Comparison of ENCODE assay signal across 34 cellular contexts in the genomic region with DNA sequence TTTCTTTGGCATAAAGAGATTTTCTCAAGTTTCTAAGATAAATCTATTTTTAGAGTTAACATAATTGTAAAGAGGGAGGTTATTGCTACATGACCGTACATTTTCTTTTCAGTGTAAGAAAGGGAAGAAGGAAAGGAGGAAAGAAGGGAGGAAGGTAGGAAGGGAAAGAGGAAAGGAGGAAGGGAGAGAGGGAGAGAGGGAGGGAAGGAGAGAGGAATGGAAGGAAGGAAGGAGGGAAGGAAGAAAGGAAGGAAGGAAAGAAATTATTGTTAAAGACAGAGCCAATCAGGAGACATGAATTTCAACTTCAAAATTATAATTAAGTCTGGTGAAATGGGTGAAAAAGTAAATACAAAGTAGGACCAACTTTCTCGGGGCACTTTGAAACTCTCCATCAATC.
DNase-seq lines count a peak whose midpoint lies in the region; ATAC-seq, FAIRE-seq and TF ChIP-seq lines count a peak whose summit lies in the region.
"Had no signal": no experiment of that assay in that cellular context is flagged by ENCODE, and none has a peak within 500 bp of the region (broad histone marks: within the 10 kb centered on the region; RNA-seq: fewer than 3 reads in every experiment).

No MANE protein-coding gene starts in this region.

- no peak overlapping the region for H2BK120ac ChIP-seq in H1 (replicated peaks; ENCODE audit: low read depth, low read length)

- no peaks in the 10 kb centered on the region for H3K9me2 ChIP-seq in HCT116 (ENCODE audit: insufficient read depth)

- TF ChIP-seq POLR2A in HepG2 (IDR thresholded peaks at IDR 0.05; ENCODE audit: insufficient read depth in 1 of 2, low read depth in 2 of 2, low read length in 2 of 2) (no peak), right lobe of liver (IDR thresholded peaks at IDR 0.05) (no peak), HCT116 (IDR thresholded peaks at IDR 0.05; ENCODE audit: borderline replicate concordance, extremely low read depth, insufficient read depth, insufficient read length) (no peak), H1 (IDR thresholded peaks at IDR 0.05; ENCODE audit: control extremely low read depth in 1 of 2, low read depth in 2 of 2, low read length in 2 of 2) (no peak)

- TF ChIP-seq CTCF in HepG2 (CRISPR knock-in tag; IDR thresholded peaks at IDR 0.05) (no peak), right lobe of liver (IDR thresholded peaks at IDR 0.05) (no peak), HCT116 (IDR thresholded peaks at IDR 0.05 in 2 of 3, conservative IDR thresholded peaks at IDR 0.05 in 1 of 3; ENCODE audit: borderline replicate concordance in 1 of 3, insufficient read depth in 1 of 3, low read depth in 2 of 3, low read length in 2 of 3) (no peak), HEK293 (tag by site-specific recombination; IDR thresholded peaks at IDR 0.05) (no peak), H1 (IDR thresholded peaks at IDR 0.05; ENCODE audit: control extremely low read depth in 1 of 3, insufficient read depth in 1 of 3, low read depth in 1 of 3, low read length in 3 of 3) (no peak)

- intact Hi-C loops in HepG2 (cut with micrococcal nuclease; ENCODE audit: unreplicated experiment) (no loop called here), right lobe of liver (cut with DNase I) (no loop called here), HCT116 (cut with micrococcal nuclease) (no loop called here)

- H3K4me2 ChIP-seq in HepG2 (ENCODE audit: low read depth, low read length), result no peak overlapping the region
- no peak overlapping the region for H3K4me2 ChIP-seq in HCT116 (ENCODE audit: low read length)
- H3K4me2 ChIP-seq in H1 (ENCODE audit: insufficient read depth in 1 of 2, low read depth in 2 of 2, low read length in 2 of 2), result no peak overlapping the region
- H3K4me2 ChIP-seq: A549; BLaER1; BLaER1 treated with 17β-estradiol and CSF1 and Interleukin-3, amounts not matched to agents 10 nM and 100 nM had no signal

- no peaks in the 10 kb centered on the region for H3K23me2 ChIP-seq in H1 (ENCODE audit: low read depth, low read length)

- CTCF ChIA-PET in HepG2 (lab: Yijun Ruan, JAX; ENCODE audit: low intra/inter-chr PET ratio, low total read pairs) (no interaction called here), HCT116 (lab: Charles Lee) (no interaction called here), HEK293 (lab: Yijun Ruan, JAX) (no interaction called here), H1 (lab: Charles Lee; ENCODE audit: partially characterized antibody) (no interaction called here)

- H2BK20ac ChIP-seq in H1 (ENCODE audit: low read length), result no peak overlapping the region

- H2AFZ ChIP-seq in HepG2 (ENCODE audit: low read length), result no peak overlapping the region
- H2AFZ ChIP-seq in HCT116 (ENCODE audit: low read depth, low read length, poor library complexity, severe bottlenecking), result peak overlapping the region; percentile 20
- no peak overlapping the region for H2AFZ ChIP-seq in H1 (ENCODE audit: low read length)

- H3K79me2 ChIP-seq in HepG2 (ENCODE audit: insufficient read depth, low read length) (no peaks in the 10 kb centered on the region), HCT116 (ENCODE audit: insufficient read depth, low read length) (no peaks in the 10 kb centered on the region), H1 (ENCODE audit: control insufficient read depth in 1 of 2, insufficient read depth in 2 of 2, low read length in 2 of 2) (no peaks in the 10 kb centered on the region)

- H2BK5ac ChIP-seq in H1 (ENCODE audit: low read depth, low read length), result no peak overlapping the region

- 54% methylated on average over 2 of the region's 2 CpGs for WGBS in HepG2 (ENCODE audit: low lambda C conversion rate)
- WGBS in right lobe of liver (ENCODE audit: insufficient coverage, low coverage, low lambda C conversion rate, missing lambda C conversion rate), result 83% methylated on average over 2 of the region's 2 CpGs
- 89% methylated on average over 2 of the region's 2 CpGs; no CpG with 5 or more reads in 1 of the 2 experiments for WGBS in H1 (ENCODE audit: extremely low coverage in 1 of 2, insufficient coverage in 1 of 2, insufficient read length in 1 of 2, insufficient replicate concordance in 2 of 2, low coverage in 1 of 2, low lambda C conversion rate in 2 of 2, missing lambda C conversion rate in 1 of 2), 2 experiments

- DNase-seq in HepG2 (ENCODE audit: low spot score) (no peak), right lobe of liver (no peak), HCT116 (ENCODE audit: low read depth, low spot score) (no peak), H1 (ENCODE audit: low read depth in 1 of 2, low spot score in 2 of 2) (no peak), NCI-H510A (lab: John Stamatoyannopoulos, UW) (no peak), GM19238 (ENCODE audit: insufficient read length, low spot score) (no peak), NCI-H187 (lab: John Stamatoyannopoulos, UW) (no peak)
- DNase-seq: 8988T; ACHN; AML-193; BE2C; C1 segment of cervical spinal cord; Caco-2; Calu3; CD4-positive, alpha-beta memory T cell; CD4-positive, alpha-beta T cell; CD4-positive, CD25-positive, alpha-beta regulatory T cell; CD8-positive, alpha-beta memory T cell; CD8-positive, alpha-beta T cell; COR-L47; DMS 273 treated with DMSO at 0.1 percent for 48 hours; DMS153; DMS53; DMS79; DMS79 treated with DMSO at 0.1 percent for 48 hours; DND-41; EL had no signal

- H3K4me3 ChIP-seq in HepG2 (replicated peaks in 1 of 3; ENCODE audit: insufficient read depth in 1 of 3, low read depth in 2 of 3, low read length in 3 of 3) (no peak overlapping the region), right lobe of liver (no peak overlapping the region), HCT116 (replicated peaks in 1 of 2; ENCODE audit: low read depth in 1 of 2, low read length in 2 of 2) (no peak overlapping the region), HEK293 (ENCODE audit: low read depth, low read length) (no peak overlapping the region), H1 (ENCODE audit: extremely low read depth in 1 of 4, insufficient read depth in 2 of 4, low read depth in 3 of 4, low read length in 4 of 4) (no peak overlapping the region)
- H3K4me3 ChIP-seq: A549; BLaER1; BLaER1 treated with 17β-estradiol and CSF1 and Interleukin-3, amounts not matched to agents 10 nM and 100 nM had no signal

- in situ Hi-C loops in HepG2 (cut with HindIII; ENCODE audit: extremely low pct_ligation_motif_present, low pct_unique_long_range_greater_than_20kb), result no loop called here

- no peak overlapping the region for H4K8ac ChIP-seq in H1 (ENCODE audit: extremely low read depth, insufficient read depth, low read length)

- no peak overlapping the region for H3K23ac ChIP-seq in H1 (ENCODE audit: insufficient read length)

- H3K18ac ChIP-seq in H1 (ENCODE audit: extremely low read depth, low read length), result no peak overlapping the region

- no peaks in the 10 kb centered on the region for H3K36me3 ChIP-seq in HepG2 (replicated peaks in 1 of 2; ENCODE audit: control insufficient read depth in 1 of 2, insufficient read depth in 2 of 2, low read length in 2 of 2)
- H3K36me3 ChIP-seq in right lobe of liver, result no peaks in the 10 kb centered on the region
- no peaks in the 10 kb centered on the region for H3K36me3 ChIP-seq in HCT116 (ENCODE audit: control insufficient read depth in 1 of 2, insufficient read depth in 2 of 2, low read length in 2 of 2)
- H3K36me3 ChIP-seq in HEK293 (ENCODE audit: control insufficient read depth in 2 of 2, insufficient read depth in 1 of 2, low read length in 2 of 2), result no peaks in the 10 kb centered on the region
- H3K36me3 ChIP-seq in H1 (ENCODE audit: control insufficient read depth in 2 of 4, insufficient read depth in 4 of 4, low read length in 3 of 4), result no peaks in the 10 kb centered on the region
- H3K36me3 ChIP-seq: BE2C; BLaER1; BLaER1 treated with 17β-estradiol and CSF1 and Interleukin-3, amounts not matched to agents 10 nM and 100 nM had no signal

- H3K27me3 ChIP-seq in HepG2 (ENCODE audit: control insufficient read depth in 1 of 2, insufficient read depth in 2 of 2, low read length in 2 of 2) (no peaks in the 10 kb centered on the region), right lobe of liver (no peaks in the 10 kb centered on the region), HCT116 (ENCODE audit: insufficient read depth, low read length) (no peaks in the 10 kb centered on the region), H1 (replicated peaks in 1 of 4; ENCODE audit: control insufficient read depth in 3 of 4, extremely low read depth in 1 of 4, insufficient read depth in 3 of 4, low read length in 3 of 4) (no peaks in the 10 kb centered on the region)
- H3K27me3 ChIP-seq: BLaER1; BLaER1 treated with 17β-estradiol and CSF1 and Interleukin-3, amounts not matched to agents 10 nM and 100 nM had no signal

- no peaks in the 10 kb centered on the region for H3K9me3 ChIP-seq in HepG2 (ENCODE audit: low read length)
- H3K9me3 ChIP-seq in right lobe of liver, result no peaks in the 10 kb centered on the region
- no peaks in the 10 kb centered on the region for H3K9me3 ChIP-seq in HCT116 (ENCODE audit: control insufficient read depth in 1 of 2, insufficient read depth in 1 of 2, low read depth in 1 of 2, low read length in 2 of 2)
- no peaks in the 10 kb centered on the region for H3K9me3 ChIP-seq in HEK293 (ENCODE audit: control insufficient read depth, insufficient read depth, low read depth, low read length)
- no peaks in the 10 kb centered on the region for H3K9me3 ChIP-seq in H1 (ENCODE audit: insufficient read depth in 2 of 2, low read depth in 1 of 2, low read length in 1 of 2)
- H3K9me3 ChIP-seq: A549; BE2C; BLaER1; BLaER1 treated with 17β-estradiol and CSF1 and Interleukin-3, amounts not matched to agents 10 nM and 100 nM; Caco-2 had no signal

- H3K56ac ChIP-seq in H1 (replicated peaks; ENCODE audit: insufficient read length, low read depth, low read length), result peak overlapping the region; percentile 5

- FAIRE-seq in HepG2 (lab: Jason Lieb, UNC), result no peak
- FAIRE-seq in H1 (lab: Jason Lieb, UNC), result no peak
- FAIRE-seq: A549, D721Med had no signal

- TF ChIP-seq RAD21 in HepG2 (CRISPR knock-in tag; IDR thresholded peaks at IDR 0.05) (no peak), HCT116 (IDR thresholded peaks at IDR 0.05; ENCODE audit: low read depth) (no peak), H1 (IDR thresholded peaks at IDR 0.05 in 1 of 2, conservative IDR thresholded peaks at IDR 0.05 in 1 of 2; ENCODE audit: low read depth in 2 of 2, low read length in 2 of 2) (no peak)

- H2BK15ac ChIP-seq in H1 (ENCODE audit: low read length), result no peak overlapping the region

- no peak overlapping the region for H3K14ac ChIP-seq in H1 (ENCODE audit: insufficient read length)

- no peak overlapping the region for H4K91ac ChIP-seq in H1 (replicated peaks; ENCODE audit: insufficient read length, low read length)

- no peak for TF ChIP-seq EP300 in HepG2 (IDR thresholded peaks at IDR 0.05; ENCODE audit: low read depth in 2 of 2, low read length in 2 of 2)
- TF ChIP-seq EP300 in HepG2 (CRISPR knock-in tag; IDR thresholded peaks at IDR 0.05; ENCODE audit: borderline replicate concordance), result no peak
- TF ChIP-seq EP300 in H1 (IDR thresholded peaks at IDR 0.05; ENCODE audit: borderline replicate concordance in 1 of 2, low read depth in 2 of 2, low read length in 2 of 2), result no peak

- H3K27ac ChIP-seq in HepG2 (ENCODE audit: extremely low read length, insufficient read depth, low read length), result no peak overlapping the region
- no peak overlapping the region for H3K27ac ChIP-seq in right lobe of liver
- no peak overlapping the region for H3K27ac ChIP-seq in HCT116 (ENCODE audit: low read depth, low read length)
- H3K27ac ChIP-seq in HEK293 (ENCODE audit: extremely low read depth, low read depth, low read length), result no peak overlapping the region
- no peak overlapping the region for H3K27ac ChIP-seq in H1 (ENCODE audit: low read depth, low read length)
- H3K27ac ChIP-seq: 22Rv1; A549; BLaER1; BLaER1 treated with 17β-estradiol and CSF1 and Interleukin-3, amounts not matched to agents 10 nM and 100 nM; C4-2B had no signal

- H3K4ac ChIP-seq in H1 (replicated peaks; ENCODE audit: insufficient read length, low read depth, low read length), result no peak overlapping the region

- no peak overlapping the region for H2AK5ac ChIP-seq in H1 (ENCODE audit: low read depth, low read length)

- H4K20me1 ChIP-seq in HepG2 (ENCODE audit: insufficient read depth, low read length), result no peaks in the 10 kb centered on the region
- H4K20me1 ChIP-seq in HCT116 (ENCODE audit: insufficient read depth), result no peaks in the 10 kb centered on the region
- H4K20me1 ChIP-seq in H1 (replicated peaks in 1 of 2; ENCODE audit: control insufficient read depth in 1 of 2, insufficient read depth in 2 of 2, low read length in 2 of 2), result no peaks in the 10 kb centered on the region
- H4K20me1 ChIP-seq: BLaER1; BLaER1 treated with 17β-estradiol and CSF1 and Interleukin-3, amounts not matched to agents 10 nM and 100 nM had no signal

- ATAC-seq in HepG2 (no peak), right lobe of liver (no peak), HCT116 (no peak)
- ATAC-seq: A549; CD8-positive, alpha-beta T cell had no signal

- RAD21 ChIA-PET in HCT116 (lab: Charles Lee; ENCODE audit: low non-redundant PET in 1 of 2, low total read pairs in 2 of 2, uncharacterized antibody in 2 of 2, unreplicated experiment in 2 of 2), result no interaction called here

- BruUV-seq in HepG2 (replicated peaks; lab: Mats Ljungman, UMichigan), result no TSS peak
- BruUV-seq in HCT116 (replicated peaks; lab: Mats Ljungman, UMichigan), result no TSS peak

- POLR2A ChIA-PET in HepG2 (lab: Yijun Ruan, JAX), result no interaction called here
- POLR2A ChIA-PET in HCT116 (lab: Charles Lee), result interaction anchor here (0.7 kb wide), 1 partner anchor 13 kb away, joined by 3 read pairs; no protein-coding TSS in a partner anchor
- POLR2A ChIA-PET in HEK293 (lab: Yijun Ruan, JAX), result no interaction called here
- POLR2A ChIA-PET in H1 (lab: Charles Lee; ENCODE audit: partially characterized antibody), result no interaction called here

- H3K79me1 ChIP-seq in H1 (ENCODE audit: low read depth, low read length), result no peaks in the 10 kb centered on the region

- H3K4me1 ChIP-seq in HepG2 (ENCODE audit: insufficient read depth, low read length), result no peaks in the 10 kb centered on the region
- peaks cover 0 to 4% (median 0%) of the 10 kb centered on the region in 4 donors for H3K4me1 ChIP-seq in right lobe of liver
- peaks cover 6 to 10% of the 10 kb centered on the region in 2 experiments; a peak in 3 of 4 replicates for H3K4me1 ChIP-seq in HCT116 (ENCODE audit: control insufficient read depth in 1 of 2, insufficient read depth in 2 of 2, low read length in 2 of 2)
- H3K4me1 ChIP-seq in HEK293 (ENCODE audit: control insufficient read depth, insufficient read depth, low read length), result no peaks in the 10 kb centered on the region
- H3K4me1 ChIP-seq in H1 (replicated peaks in 1 of 4; ENCODE audit: control insufficient read depth in 3 of 4, insufficient read depth in 4 of 4, low read length in 3 of 4), result peaks cover 0 to 3% (median 0%) of the 10 kb centered on the region in 4 experiments; a peak in 2 of 7 replicates
- H3K4me1 ChIP-seq: A549; BE2C; BLaER1; BLaER1 treated with 17β-estradiol and CSF1 and Interleukin-3, amounts not matched to agents 10 nM and 100 nM had no signal

- no peak overlapping the region for H3K9ac ChIP-seq in HepG2 (ENCODE audit: insufficient read depth, low read depth, low read length)
- no peak overlapping the region for H3K9ac ChIP-seq in HCT116 (ENCODE audit: low read length)
- H3K9ac ChIP-seq in H1 (replicated peaks in 1 of 4; ENCODE audit: extremely low read depth in 1 of 4, low read depth in 3 of 4, low read length in 3 of 4), result no peak overlapping the region
- H3K9ac ChIP-seq: BLaER1; BLaER1 treated with 17β-estradiol and CSF1 and Interleukin-3, amounts not matched to agents 10 nM and 100 nM had no signal

- no peak overlapping the region for H4K5ac ChIP-seq in H1 (ENCODE audit: insufficient read length, low read depth, low read length)

- H2BK12ac ChIP-seq in H1 (ENCODE audit: low read depth, low read length), result no peak overlapping the region
